ENCODE assay signal across 5 cellular contexts in genomic region chr9:95568735-95569134, GRCh38. TPM values are rescaled to one million over a fixed set of nuclear protein-coding genes. Genes with fewer than 3 reads are reported as not detected.
DNase-seq lines count a peak whose midpoint lies in the region; ATAC-seq, FAIRE-seq and TF ChIP-seq lines count a peak whose summit lies in the region.
"Not testable (repeated sequence)": the region's sequence is repeated elsewhere in the genome, so short reads cannot be mapped to it uniquely, and the experiment has no call there.

No MANE protein-coding gene starts in this region.

- H2BK20ac ChIP-seq in IMR-90 (ENCODE audit: low read depth, low read length); H1 (ENCODE audit: low read length): not testable (repeated sequence)

- H4K20me1 ChIP-seq in IMR-90 (ENCODE audit: insufficient read depth, low read length); K562 (replicated peaks; ENCODE audit: control insufficient read depth, insufficient read depth, low read length); H1 (replicated peaks in 1 of 2; ENCODE audit: control insufficient read depth in 1 of 2, insufficient read depth in 2 of 2, low read length in 2 of 2); HepG2 (ENCODE audit: insufficient read depth, low read length): not testable (repeated sequence)

- POLR2A ChIA-PET in IMR-90 (lab: Charles Lee; ENCODE audit: unreplicated experiment); K562 (lab: Yijun Ruan, JAX); HepG2 (lab: Yijun Ruan, JAX): not testable (repeated sequence)
- POLR2A ChIA-PET in H1 (lab: Charles Lee; ENCODE audit: partially characterized antibody): interaction anchor here (0.7 to 0.9 kb wide), 2 partner anchors 11 to 120 kb away, joined by 3 read pairs; no protein-coding TSS in a partner anchor

- not testable (repeated sequence) for H3K14ac ChIP-seq in IMR-90 (replicated peaks; ENCODE audit: low read depth, low read length); H1 (ENCODE audit: insufficient read length); trophoblast cell (ENCODE audit: low read length)

- not testable (repeated sequence) for H3K79me1 ChIP-seq in IMR-90 (ENCODE audit: low read depth in 1 of 2, low read length in 2 of 2); H1 (ENCODE audit: low read depth, low read length)
- H3K79me1 ChIP-seq in trophoblast cell (ENCODE audit: low read length): peaks cover 20% of the 10 kb centered on the region

- not testable (repeated sequence) for H3K56ac ChIP-seq in IMR-90 (ENCODE audit: extremely low read depth, insufficient read depth, low read length); H1 (replicated peaks; ENCODE audit: insufficient read length, low read depth, low read length)

- H2BK5ac ChIP-seq in IMR-90 (ENCODE audit: low read depth, low read length, poor library complexity, severe bottlenecking); H1 (ENCODE audit: low read depth, low read length); trophoblast cell (ENCODE audit: low read depth, low read length, poor library complexity): not testable (repeated sequence)

- not testable (repeated sequence) for H3K27ac ChIP-seq in IMR-90 (ENCODE audit: insufficient read depth, low read length); K562 (ENCODE audit: extremely low read depth, low read depth, low read length); H1 (ENCODE audit: low read depth, low read length); HepG2 (ENCODE audit: extremely low read length, insufficient read depth, low read length); trophoblast cell (ENCODE audit: low read depth, low read length)

- TF ChIP-seq EP300 in K562 (IDR thresholded peaks at IDR 0.05; ENCODE audit: low read length); H1 (IDR thresholded peaks at IDR 0.05; ENCODE audit: borderline replicate concordance in 1 of 2, low read depth in 2 of 2, low read length in 2 of 2); HepG2 (IDR thresholded peaks at IDR 0.05; ENCODE audit: low read depth in 2 of 2, low read length in 2 of 2); HepG2 (CRISPR knock-in tag; IDR thresholded peaks at IDR 0.05; ENCODE audit: borderline replicate concordance): not testable (repeated sequence)

- not testable (repeated sequence) for H2BK15ac ChIP-seq in IMR-90 (ENCODE audit: low read depth, low read length)
- peak overlapping the region; percentile 83; the same call in 1 of the 2 replicates for H2BK15ac ChIP-seq in H1 (ENCODE audit: low read length)

- H3K4ac ChIP-seq in IMR-90 (ENCODE audit: low read depth, low read length); H1 (replicated peaks; ENCODE audit: insufficient read length, low read depth, low read length); trophoblast cell (ENCODE audit: low read depth, low read length): not testable (repeated sequence)

- not testable (repeated sequence) for TF ChIP-seq POLR2A in IMR-90 (IDR thresholded peaks at IDR 0.05; ENCODE audit: low read depth, low read length); K562 (conservative IDR thresholded peaks at IDR 0.05); H1 (IDR thresholded peaks at IDR 0.05; ENCODE audit: control extremely low read depth in 1 of 2, low read depth in 2 of 2, low read length in 2 of 2); HepG2 (IDR thresholded peaks at IDR 0.05; ENCODE audit: insufficient read depth in 1 of 2, low read depth in 2 of 2, low read length in 2 of 2)

- H4K91ac ChIP-seq in IMR-90 (ENCODE audit: insufficient read depth, low read depth, low read length); H1 (replicated peaks; ENCODE audit: insufficient read length, low read length): not testable (repeated sequence)
- H4K91ac ChIP-seq in trophoblast cell (ENCODE audit: low read depth, low read length): peak overlapping the region; percentile 16

- CTCF ChIA-PET in IMR-90 (lab: Yijun Ruan, JAX); K562 (lab: Yijun Ruan, JAX; ENCODE audit: low intra/inter-chr PET ratio); HepG2 (lab: Yijun Ruan, JAX; ENCODE audit: low intra/inter-chr PET ratio, low total read pairs): not testable (repeated sequence)
- CTCF ChIA-PET in H1 (lab: Charles Lee; ENCODE audit: partially characterized antibody): interaction anchor here (1.0 to 1.3 kb wide), 2 partner anchors 12 to 14 kb away, joined by 3 to 4 read pairs; no protein-coding TSS in a partner anchor

- not testable (repeated sequence) for H3K4me1 ChIP-seq in IMR-90 (ENCODE audit: control insufficient read depth, insufficient read depth, low read length); K562 (replicated peaks in 1 of 2; ENCODE audit: control insufficient read depth in 2 of 2, insufficient read depth in 2 of 2, low read length in 2 of 2); H1 (replicated peaks in 1 of 4; ENCODE audit: control insufficient read depth in 3 of 4, insufficient read depth in 4 of 4, low read length in 3 of 4); HepG2 (ENCODE audit: insufficient read depth, low read length)
- H3K4me1 ChIP-seq in trophoblast cell (ENCODE audit: control insufficient read depth in 1 of 2, insufficient read depth in 2 of 2, low read length in 2 of 2): peaks cover 13 to 21% of the 10 kb centered on the region in 2 experiments

- H4K5ac ChIP-seq in IMR-90 (ENCODE audit: low read depth, low read length); H1 (ENCODE audit: insufficient read length, low read depth, low read length): not testable (repeated sequence)

- BruUV-seq in IMR-90 (replicated peaks; lab: Mats Ljungman, UMichigan); K562 (replicated peaks; lab: Mats Ljungman, UMichigan); HepG2 (replicated peaks; lab: Mats Ljungman, UMichigan): not testable (repeated sequence)

- H4K8ac ChIP-seq in IMR-90 (ENCODE audit: low read depth in 2 of 2, low read length in 2 of 2); H1 (ENCODE audit: extremely low read depth, insufficient read depth, low read length); trophoblast cell (ENCODE audit: low read depth, low read length): not testable (repeated sequence)

- in situ Hi-C loops in IMR-90 (cut with MboI; ENCODE audit: low sequenced_read_pairs); K562 (cut with MboI); HepG2 (cut with HindIII; ENCODE audit: extremely low pct_ligation_motif_present, low pct_unique_long_range_greater_than_20kb): not testable (repeated sequence)

- H2BK120ac ChIP-seq in IMR-90 (ENCODE audit: low read depth, low read length); H1 (replicated peaks; ENCODE audit: low read depth, low read length): not testable (repeated sequence)
- H2BK120ac ChIP-seq in trophoblast cell (ENCODE audit: insufficient read depth, low read length, poor library complexity): peak overlapping the region; percentile 31

- H3K9me3 ChIP-seq in IMR-90 (ENCODE audit: control insufficient read depth, insufficient read depth, low read length); K562 (replicated peaks; ENCODE audit: control insufficient read depth, insufficient read depth, low read depth, low read length); H1 (ENCODE audit: insufficient read depth in 2 of 2, low read depth in 1 of 2, low read length in 1 of 2); HepG2 (ENCODE audit: low read length); trophoblast cell (ENCODE audit: insufficient read depth, low read depth, low read length): not testable (repeated sequence)

- not testable (repeated sequence) for TF ChIP-seq CTCF in IMR-90 (conservative IDR thresholded peaks at IDR 0.05; ENCODE audit: low read depth, low read length); K562 (IDR thresholded peaks at IDR 0.05 in 2 of 3, conservative IDR thresholded peaks at IDR 0.05 in 1 of 3; ENCODE audit: insufficient read depth in 2 of 3, low read depth in 1 of 3, low read length in 3 of 3); H1 (IDR thresholded peaks at IDR 0.05; ENCODE audit: control extremely low read depth in 1 of 3, insufficient read depth in 1 of 3, low read depth in 1 of 3, low read length in 3 of 3); HepG2 (CRISPR knock-in tag; IDR thresholded peaks at IDR 0.05)

- not testable (repeated sequence) for H3K23ac ChIP-seq in IMR-90 (ENCODE audit: low read depth, low read length); H1 (ENCODE audit: insufficient read length); trophoblast cell (ENCODE audit: low read length)

- not testable (repeated sequence) for H3K4me2 ChIP-seq in IMR-90 (ENCODE audit: low read depth, low read length); K562 (ENCODE audit: insufficient read depth, low read length); H1 (ENCODE audit: insufficient read depth in 1 of 2, low read depth in 2 of 2, low read length in 2 of 2); HepG2 (ENCODE audit: low read depth, low read length); trophoblast cell (ENCODE audit: low read length)

- not testable (repeated sequence) for TF ChIP-seq RAD21 in IMR-90 (IDR thresholded peaks at IDR 0.05; ENCODE audit: low read length); K562 (CRISPR knock-in tag; conservative IDR thresholded peaks at IDR 0.05 in 1 of 2, IDR thresholded peaks at IDR 0.05 in 1 of 2); H1 (IDR thresholded peaks at IDR 0.05 in 1 of 2, conservative IDR thresholded peaks at IDR 0.05 in 1 of 2; ENCODE audit: low read depth in 2 of 2, low read length in 2 of 2); HepG2 (CRISPR knock-in tag; IDR thresholded peaks at IDR 0.05)

- not testable (repeated sequence) for H3K4me3 ChIP-seq in IMR-90 (ENCODE audit: insufficient read depth, low read depth, low read length); K562; H1 (ENCODE audit: extremely low read depth in 1 of 4, insufficient read depth in 2 of 4, low read depth in 3 of 4, low read length in 4 of 4); HepG2 (replicated peaks in 1 of 3; ENCODE audit: insufficient read depth in 1 of 3, low read depth in 2 of 3, low read length in 3 of 3); trophoblast cell (ENCODE audit: low read depth, low read length)

- not testable (repeated sequence) for H4K12ac ChIP-seq in trophoblast cell (ENCODE audit: low read depth, low read length)

- not testable (repeated sequence) for H3K36me3 ChIP-seq in IMR-90 (ENCODE audit: control insufficient read depth, insufficient read depth, low read length); K562 (ENCODE audit: control insufficient read depth, insufficient read depth, low read length); H1 (ENCODE audit: control insufficient read depth in 2 of 4, insufficient read depth in 4 of 4, low read length in 3 of 4); HepG2 (replicated peaks in 1 of 2; ENCODE audit: control insufficient read depth in 1 of 2, insufficient read depth in 2 of 2, low read length in 2 of 2); trophoblast cell (ENCODE audit: control insufficient read depth in 1 of 2, insufficient read depth in 2 of 2, low read length in 2 of 2)

- ATAC-seq in IMR-90 (ENCODE audit: low read depth); K562; HepG2: not testable (repeated sequence)

- peaks cover 10% of the 10 kb centered on the region; the same call in 1 of the 2 replicates for H3K23me2 ChIP-seq in H1 (ENCODE audit: low read depth, low read length)

- not testable (repeated sequence) for H3K9ac ChIP-seq in IMR-90 (ENCODE audit: low read depth, low read length); K562 (ENCODE audit: insufficient read depth in 1 of 2, low read depth in 2 of 2, low read length in 2 of 2); H1 (replicated peaks in 1 of 4; ENCODE audit: extremely low read depth in 1 of 4, low read depth in 3 of 4, low read length in 3 of 4); HepG2 (ENCODE audit: insufficient read depth, low read depth, low read length); trophoblast cell (ENCODE audit: low read length)

- intact Hi-C loops in IMR-90 (cut with micrococcal nuclease); K562 (cut with micrococcal nuclease); HepG2 (cut with micrococcal nuclease; ENCODE audit: unreplicated experiment): not testable (repeated sequence)

- not testable (repeated sequence) for H3K9me1 ChIP-seq in IMR-90 (ENCODE audit: insufficient read depth, low read length); K562 (ENCODE audit: control insufficient read depth, insufficient read depth, low read length)

- FAIRE-seq in K562 (lab: Jason Lieb, UNC); H1 (lab: Jason Lieb, UNC); HepG2 (lab: Jason Lieb, UNC): not testable (repeated sequence)

- not testable (repeated sequence) for H2AFZ ChIP-seq in IMR-90 (replicated peaks; ENCODE audit: low read length, poor library complexity); K562 (ENCODE audit: low read depth, low read length); H1 (ENCODE audit: low read length); HepG2 (ENCODE audit: low read length); trophoblast cell (ENCODE audit: insufficient read depth, low read length, poor library complexity)

- H3K27me3 ChIP-seq in IMR-90 (ENCODE audit: control insufficient read depth, insufficient read depth, low read length): peaks cover 15% of the 10 kb centered on the region; the same call in 1 of the 2 replicates
- peaks cover 29 to 71% of the 10 kb centered on the region in 2 experiments for H3K27me3 ChIP-seq in K562 (ENCODE audit: control insufficient read depth in 2 of 2, insufficient read depth in 2 of 2, low read length in 2 of 2)
- not testable (repeated sequence) for H3K27me3 ChIP-seq in H1 (replicated peaks in 1 of 4; ENCODE audit: control insufficient read depth in 3 of 4, extremely low read depth in 1 of 4, insufficient read depth in 3 of 4, low read length in 3 of 4); trophoblast cell (ENCODE audit: insufficient read depth, low read length)
- H3K27me3 ChIP-seq in HepG2 (ENCODE audit: control insufficient read depth in 1 of 2, insufficient read depth in 2 of 2, low read length in 2 of 2): peaks cover 4 to 26% of the 10 kb centered on the region in 2 experiments; a peak in 2 of 5 replicates

- dilution Hi-C loops in IMR-90 (cut with HindIII; ENCODE audit: low sequenced_read_pairs, unreplicated experiment): not testable (repeated sequence)

- H2AK9ac ChIP-seq in IMR-90 (replicated peaks; ENCODE audit: low read depth, low read length, poor library complexity): not testable (repeated sequence)

- H2BK12ac ChIP-seq in H1 (ENCODE audit: low read depth, low read length): 0 out of 2 replicates have a peak overlapping the region, but pooled peaks have one; percentile 39
- peak overlapping the region; percentile 26 for H2BK12ac ChIP-seq in trophoblast cell (ENCODE audit: low read length)

- DNase-seq in IMR-90; K562 (ENCODE audit: extremely low read depth in 1 of 4, low spot score in 3 of 4); H1 (ENCODE audit: low read depth in 1 of 2, low spot score in 2 of 2); HepG2 (ENCODE audit: low spot score); trophoblast cell: not testable (repeated sequence)

- 88% methylated on average over 5 of the region's 10 CpGs; no CpG with 5 or more reads in 1 of the 2 experiments for WGBS in IMR-90 (ENCODE audit: extremely low coverage in 2 of 2, insufficient read length in 1 of 2), 2 experiments
- 19% methylated on average over 10 of the region's 10 CpGs for WGBS in K562 (ENCODE audit: insufficient coverage, low coverage, missing lambda C conversion rate)
- 94% methylated on average over 10 of the region's 10 CpGs; no CpG with 5 or more reads in 1 of the 2 experiments for WGBS in H1 (ENCODE audit: extremely low coverage in 1 of 2, insufficient coverage in 1 of 2, insufficient read length in 1 of 2, insufficient replicate concordance in 2 of 2, low coverage in 1 of 2, low lambda C conversion rate in 2 of 2, missing lambda C conversion rate in 1 of 2), 2 experiments
- 67% methylated on average over 7 of the region's 10 CpGs for WGBS in HepG2 (ENCODE audit: low lambda C conversion rate)
- no CpG with 5 or more reads among the region's 10 CpGs for WGBS in trophoblast cell (ENCODE audit: extremely low coverage, insufficient coverage, insufficient read length)

- not testable (repeated sequence) for H2AK5ac ChIP-seq in IMR-90 (ENCODE audit: low read depth, low read length); trophoblast cell (ENCODE audit: low read length)
- peak overlapping the region; percentile 100; the same call in 1 of the 2 replicates for H2AK5ac ChIP-seq in H1 (ENCODE audit: low read depth, low read length)

- H3K18ac ChIP-seq in IMR-90 (ENCODE audit: low read depth, low read length); H1 (ENCODE audit: extremely low read depth, low read length); trophoblast cell (ENCODE audit: low read length): not testable (repeated sequence)

- H3K79me2 ChIP-seq in K562 (ENCODE audit: control insufficient read depth, insufficient read depth, low read length); H1 (ENCODE audit: control insufficient read depth in 1 of 2, insufficient read depth in 2 of 2, low read length in 2 of 2); HepG2 (ENCODE audit: insufficient read depth, low read length); trophoblast cell (ENCODE audit: control insufficient read depth, insufficient read depth, low read length, poor library complexity): not testable (repeated sequence)

RNA-seq across cellular contexts. Expression of gene PTCH1, which starts 52.0 kb away (rescaled TPM):
- 4.1 and 5.3 TPM in 2 replicates for total RNA-seq in IMR-90 (2012; rRNA removed)
- 5.0 and 6.0 TPM in 2 replicates for polyA plus RNA-seq in IMR-90 (2012; rRNA removed)
- 2.0 and 3.7 TPM in 2 replicates for polyA plus RNA-seq in IMR-90 (2012; cell fraction: cytosol; rRNA removed)
- polyA plus RNA-seq in IMR-90 (2012; cell fraction: nucleus; rRNA removed; ENCODE audit: low replicate concordance): 12.6 and 14.4 TPM in 2 replicates
- total RNA-seq in K562 (2011; cell fraction: chromatin; rRNA removed; ENCODE audit: low replicate concordance): 48.5 and 59.3 TPM in 2 replicates
- 20.2 and 20.4 TPM in 2 replicates for total RNA-seq in K562 (2011; cell fraction: nucleolus; rRNA removed)
- total RNA-seq in K562 (2011; cell fraction: nucleoplasm; rRNA removed): 28.4 and 48.7 TPM in 2 replicates
- total RNA-seq in K562 (2014; rRNA removed): 3.9 and 4.5 TPM in 2 replicates
- total RNA-seq in K562 (2014; rRNA removed; fragmentation: Illumina TruSeq; extraction: Trizol): 5.2 and 5.5 TPM in 2 replicates
- 3.4 and 3.6 TPM in 2 replicates for total RNA-seq in K562 (2015; rRNA removed; fragmentation: Illumina TruSeq; extraction: Trizol)
- total RNA-seq in K562 (2021): 9.9 and 13.9 TPM in 2 replicates
- polyA plus RNA-seq in K562 (2011; rRNA removed): 2.3 and 4.2 TPM in 2 replicates
- 2.4 and 3.4 TPM in 2 replicates for polyA plus RNA-seq in K562 (2011; cell fraction: cytosol; rRNA removed)
- polyA plus RNA-seq in K562 (2011; cell fraction: nucleus; rRNA removed): 8.8 and 13.0 TPM in 2 replicates
- polyA plus RNA-seq in K562 (2012): 3.5 and 6.1 TPM in 2 replicates
- 5.8 and 8.2 TPM in 2 replicates for polyA plus RNA-seq in K562 (2014; fragmentation: Illumina TruSeq; extraction: Trizol)
- polyA plus RNA-seq in K562 (2014; fragmentation: Nextera tagmentation; extraction: Ambion mirVana): under 1 TPM; 0.70 to 0.80 TPM
- 2.8 and 3.8 TPM in 2 replicates for polyA plus RNA-seq in K562 (2014; rRNA removed)
- 11.2 and 11.8 TPM in 2 replicates for polyA minus RNA-seq in K562 (2011; rRNA and poly(A)+ RNA removed)
- polyA minus RNA-seq in K562 (2011; cell fraction: cytosol; rRNA and poly(A)+ RNA removed): 4.7 and 12.2 TPM in 2 replicates
- polyA minus RNA-seq in K562 (2011; cell fraction: nucleus; rRNA and poly(A)+ RNA removed): 8.2 and 13.9 TPM in 2 replicates
- total RNA-seq in H1 (2021; fragmentation: NEBNext Ultra II Directional; extraction: Animal tissue kit (Norgen Biotek cat#: 25700)): 34.1 and 42.3 TPM in 2 replicates
- polyA plus RNA-seq in H1 (2011; rRNA removed): 6.4 and 17.9 TPM in 2 replicates
- polyA plus RNA-seq in H1 (2011; cell fraction: cytosol; rRNA removed): 6.7 TPM
- 30.2 TPM for polyA plus RNA-seq in H1 (2011; cell fraction: nucleus; rRNA removed)
- 8.8 to 11.1 TPM (median 10.7 TPM) in 4 replicates for polyA plus RNA-seq in H1 (2012, experiment 1 of 2)
- 14.3 TPM for polyA plus RNA-seq in H1 (2012, experiment 2 of 2)
- 12.6 TPM for polyA plus RNA-seq in H1 (2013, experiment 1 of 2)
- polyA plus RNA-seq in H1 (2013, experiment 2 of 2): 12.5 TPM
- polyA minus RNA-seq in H1 (2011; rRNA and poly(A)+ RNA removed): 18.6 and 19.0 TPM in 2 replicates
- polyA minus RNA-seq in H1 (2011; cell fraction: cytosol; rRNA and poly(A)+ RNA removed): 24.4 TPM
- 60.1 TPM for polyA minus RNA-seq in H1 (2011; cell fraction: nucleus; rRNA and poly(A)+ RNA removed)
- total RNA-seq in HepG2 (2016; rRNA removed; fragmentation: Illumina TruSeq; extraction: Trizol): 2.6 and 2.8 TPM in 2 replicates
- total RNA-seq in HepG2 (2016; cell fraction: cytosol; rRNA removed; fragmentation: Illumina TruSeq; extraction: Trizol; ENCODE audit: low read depth): 1.5 and 2.5 TPM in 2 replicates
- 2.4 and 2.8 TPM in 2 replicates for total RNA-seq in HepG2 (2016; cell fraction: insoluble cytoplasmic fraction; rRNA removed; fragmentation: Illumina TruSeq; extraction: Trizol)
- 2.2 TPM in 2 replicates for total RNA-seq in HepG2 (2016; cell fraction: membrane; rRNA removed; fragmentation: Illumina TruSeq; extraction: Trizol)
- total RNA-seq in HepG2 (2016; cell fraction: nucleus; rRNA removed; fragmentation: Illumina TruSeq; extraction: Trizol): 5.0 and 8.5 TPM in 2 replicates
- 2.9 and 3.9 TPM in 2 replicates for polyA plus RNA-seq in HepG2 (2011; rRNA removed)
- polyA plus RNA-seq in HepG2 (2011; cell fraction: cytosol; rRNA removed): 1.6 and 1.7 TPM in 2 replicates
- 10.6 TPM in 2 replicates for polyA plus RNA-seq in HepG2 (2011; cell fraction: nucleus; rRNA removed)
- 4.2 and 4.9 TPM in 2 replicates for polyA plus RNA-seq in HepG2 (2012)
- polyA plus RNA-seq in HepG2 (2016; cell fraction: cytosol; fragmentation: Illumina TruSeq; extraction: Trizol; ENCODE audit: low read depth): 0.23 and 0.42 TPM in 2 replicates
- polyA plus RNA-seq in HepG2 (2016; cell fraction: insoluble cytoplasmic fraction; fragmentation: Illumina TruSeq; extraction: Trizol; ENCODE audit: low read depth): 1.0 and 3.0 TPM in 2 replicates
- polyA plus RNA-seq in HepG2 (2016; cell fraction: membrane; fragmentation: Illumina TruSeq; extraction: Trizol; ENCODE audit: low read depth): 0.34 and 0.76 TPM in 2 replicates
- 8.5 and 10.5 TPM in 2 replicates for polyA plus RNA-seq in HepG2 (2016; cell fraction: nucleus; fragmentation: Illumina TruSeq; extraction: Trizol; ENCODE audit: insufficient read depth, low read depth)
- polyA minus RNA-seq in HepG2 (2011; rRNA and poly(A)+ RNA removed; ENCODE audit: low replicate concordance): 12.2 and 12.3 TPM in 2 replicates
- 5.9 and 10.5 TPM in 2 replicates for polyA minus RNA-seq in HepG2 (2011; cell fraction: cytosol; rRNA and poly(A)+ RNA removed)
- polyA minus RNA-seq in HepG2 (2011; cell fraction: nucleus; rRNA and poly(A)+ RNA removed): 13.8 and 22.4 TPM in 2 replicates
- 13.6 and 13.7 TPM in 2 replicates for polyA plus RNA-seq in trophoblast cell (2013)
